In genomic region chr9:72351538-72352453, GRCh38 we compare ENCODE assay signal across 13 cellular contexts. TPM values are rescaled to one million over a fixed set of nuclear protein-coding genes. Genes with fewer than 3 reads are reported as not detected.
DNase-seq lines count a peak whose midpoint lies in the region; ATAC-seq and TF ChIP-seq lines count a peak whose summit lies in the region.
"Had no signal": no experiment of that assay in that cellular context is flagged by ENCODE, and none has a peak within 500 bp of the region (broad histone marks: within the 10 kb centered on the region; RNA-seq: fewer than 3 reads in every experiment).

No MANE protein-coding gene starts in this region.

- ATAC-seq in PC-3, result peak; percentile 99

- peaks cover 33% of the 10 kb centered on the region for H3K36me3 Mint-ChIP-seq in endodermal cell (ENCODE audit: low read depth)
- peaks cover 56% of the 10 kb centered on the region for H3K36me3 Mint-ChIP-seq in activated T-helper 2 cell treated with anti-CD3 and anti-CD28 coated beads, Interferon-gamma antibody, Interleukin-2, Interleukin-4, amounts not matched to agents 10 μg/mL and 5 μg/mL and 100 μg/mL, durations not matched to agents 14 hours and 24 hours and 36 hours (ENCODE audit: low read depth)

- peaks cover 15% of the 10 kb centered on the region for H3K4me1 Mint-ChIP-seq in endodermal cell
- peaks cover 21% of the 10 kb centered on the region for H3K4me1 Mint-ChIP-seq in activated T-helper 2 cell treated with anti-CD3 and anti-CD28 coated beads, Interferon-gamma antibody, Interleukin-2, Interleukin-4, amounts not matched to agents 10 μg/mL and 5 μg/mL and 100 μg/mL, durations not matched to agents 14 hours and 24 hours and 36 hours (ENCODE audit: low read depth)

- H3K4me3 ChIP-seq in PC-3 (ENCODE audit: low read length), result no peak overlapping the region
- no peak overlapping the region for H3K4me3 ChIP-seq in endodermal cell (ENCODE audit: low read length)
- H3K4me3 ChIP-seq: esophagus squamous epithelium had no signal

- H3K4me1 ChIP-seq in PC-3 (ENCODE audit: insufficient read depth, low read length) (peaks cover 20% of the 10 kb centered on the region), endodermal cell (ENCODE audit: control insufficient read depth, insufficient read depth, low read length) (peaks cover 3% of the 10 kb centered on the region)

- H3K36me3 ChIP-seq in PC-3 (ENCODE audit: low read depth, low read length) (peaks cover 28% of the 10 kb centered on the region), endodermal cell (ENCODE audit: control insufficient read depth, insufficient read depth, low read length) (peaks cover 33% of the 10 kb centered on the region)

- POLR2A ChIA-PET in PC-3 (lab: Charles Lee; ENCODE audit: unreplicated experiment), result interaction anchor here (0.5 to 0.9 kb wide), 4 partner anchors 176 to 560 kb away, joined by 3 to 26 read pairs (median 8); partner anchors contain the start of genes ABHD17B and C9orf85

- no peak for TF ChIP-seq CTCF in PC-3 (conservative IDR thresholded peaks at IDR 0.05; ENCODE audit: low read depth, low read length)
- no peak for TF ChIP-seq CTCF in endodermal cell (conservative IDR thresholded peaks at IDR 0.05)

- no TSS peak for BruUV-seq in PC-3 (replicated peaks; lab: Mats Ljungman, UMichigan)

- H3F3A ChIP-seq in PC-3 (ENCODE audit: low read length, unreplicated experiment), result no peaks in the 10 kb centered on the region

- in situ Hi-C loops in G401 (cut with HindIII; ENCODE audit: low sequenced_read_pairs), result no loop called here

- no peak overlapping the region for H3K27ac Mint-ChIP-seq in endodermal cell
- H3K27ac Mint-ChIP-seq in activated T-helper 2 cell treated with anti-CD3 and anti-CD28 coated beads, Interferon-gamma antibody, Interleukin-2, Interleukin-4, amounts not matched to agents 10 μg/mL and 5 μg/mL and 100 μg/mL, durations not matched to agents 14 hours and 24 hours and 36 hours, result no peak overlapping the region

- H3K79me2 ChIP-seq in PC-3 (ENCODE audit: low read length), result peaks cover 3% of the 10 kb centered on the region; the same call in 1 of the 2 replicates

- H3K9me3 ChIP-seq in PC-3 (ENCODE audit: low read length) (no peaks in the 10 kb centered on the region), endodermal cell (ENCODE audit: control insufficient read depth, low read length) (no peaks in the 10 kb centered on the region)
- H3K9me3 ChIP-seq: esophagus squamous epithelium had no signal

- intact Hi-C loops in PC-3 (cut with micrococcal nuclease), result loop anchor here (2.0 to 5.0 kb wide), 2 partner anchors 34 to 59 kb away; no protein-coding TSS in a partner anchor
- intact Hi-C loops in activated T-helper 2 cell treated with anti-CD3 and anti-CD28 coated beads, Interferon-gamma antibody, Interleukin-2, Interleukin-4, amounts not matched to agents 10 μg/mL and 5 μg/mL and 100 μg/mL, durations not matched to agents 14 hours and 24 hours and 36 hours (cut with micrococcal nuclease), result no loop called here

- H3K9me3 Mint-ChIP-seq in endodermal cell, result no peaks in the 10 kb centered on the region
- H3K9me3 Mint-ChIP-seq in activated T-helper 2 cell treated with anti-CD3 and anti-CD28 coated beads, Interferon-gamma antibody, Interleukin-2, Interleukin-4, amounts not matched to agents 10 μg/mL and 5 μg/mL and 100 μg/mL, durations not matched to agents 14 hours and 24 hours and 36 hours, result no peaks in the 10 kb centered on the region

- H2AFZ ChIP-seq in PC-3 (ENCODE audit: low read length), result no peak overlapping the region

- CTCF ChIA-PET in PC-3 (lab: Charles Lee), result interaction anchor here (0.6 to 0.8 kb wide), 3 partner anchors 58 to 911 kb away, joined by 3 to 10 read pairs (median 5); no protein-coding TSS in a partner anchor

- peaks cover 22% of the 10 kb centered on the region for H3K27me3 Mint-ChIP-seq in endodermal cell (ENCODE audit: insufficient read depth)
- H3K27me3 Mint-ChIP-seq in activated T-helper 2 cell treated with anti-CD3 and anti-CD28 coated beads, Interferon-gamma antibody, Interleukin-2, Interleukin-4, amounts not matched to agents 10 μg/mL and 5 μg/mL and 100 μg/mL, durations not matched to agents 14 hours and 24 hours and 36 hours (ENCODE audit: low read depth), result no peaks in the 10 kb centered on the region

- H3K27me3 ChIP-seq in PC-3 (ENCODE audit: low read length), result no peaks in the 10 kb centered on the region
- peaks cover 21% of the 10 kb centered on the region for H3K27me3 ChIP-seq in endodermal cell (ENCODE audit: control insufficient read depth, insufficient read depth, low read length, poor library complexity, severe bottlenecking)
- H3K27me3 ChIP-seq: esophagus squamous epithelium had no signal

- H3K9ac ChIP-seq in PC-3 (ENCODE audit: low read length) (no peak overlapping the region), endodermal cell (ENCODE audit: extremely low read depth, low read length, poor library complexity, severe bottlenecking) (no peak overlapping the region)
- H3K9ac ChIP-seq: KMS-11 had no signal

- peak overlapping the region; percentile 37; the same call in 1 of the 2 replicates for H3K4me2 ChIP-seq in PC-3 (ENCODE audit: low read length)
- H3K4me2 ChIP-seq: KMS-11 had no signal

- H3K27ac ChIP-seq in PC-3 (ENCODE audit: low read length), result peak overlapping the region; percentile 39
- H3K27ac ChIP-seq in endodermal cell (ENCODE audit: low read depth, low read length), result no peak overlapping the region
- H3K27ac ChIP-seq: esophagus squamous epithelium, KMS-11 had no signal

- WGBS in endodermal cell (ENCODE audit: insufficient coverage in 1 of 2, insufficient read length in 1 of 2), 2 experiments, result 92 to 93% methylated on average over 11 to 15 of the region's 15 CpGs

- DNase-seq in G401 (ENCODE audit: low spot score) (peak; percentile 41), PC-3 (peak; percentile 84), endodermal cell (peak; percentile 59), myocyte (ENCODE audit: low read depth) (peak; percentile 63), NCI-H1105 treated with DMSO at 0.1 percent for 48 hours (lab: John Stamatoyannopoulos, UW) (no peak), NOMO-1 treated with DMSO at 0.1 percent for 48 hours (lab: John Stamatoyannopoulos, UW; ENCODE audit: unreplicated experiment) (no peak), COLO829 (ENCODE audit: low spot score) (no peak)
- no peak for DNase-seq in activated T-helper 2 cell treated with anti-CD3 and anti-CD28 coated beads, Interferon-gamma antibody, Interleukin-2, Interleukin-4, amounts not matched to agents 10 μg/mL and 5 μg/mL and 100 μg/mL, durations not matched to agents 14 hours and 24 hours and 36 hours (ENCODE audit: low spot score)
- DNase-seq: DMS153, esophagus squamous epithelium, NCI-H345, trophoblast cell had no signal

- peaks cover 8% of the 10 kb centered on the region for H4K20me1 ChIP-seq in PC-3 (ENCODE audit: low read length)

- H3K4me3 Mint-ChIP-seq in endodermal cell, result no peak overlapping the region
- H3K4me3 Mint-ChIP-seq in activated T-helper 2 cell treated with anti-CD3 and anti-CD28 coated beads, Interferon-gamma antibody, Interleukin-2, Interleukin-4, amounts not matched to agents 10 μg/mL and 5 μg/mL and 100 μg/mL, durations not matched to agents 14 hours and 24 hours and 36 hours (ENCODE audit: low read depth), result no peak overlapping the region

- H3K9me2 ChIP-seq in PC-3 (replicated peaks; ENCODE audit: low read length), result no peaks in the 10 kb centered on the region

RNA-seq across cellular contexts. Expression of gene ZFAND5, which starts 13.2 kb away (rescaled TPM):
- total RNA-seq in G401 (2014; rRNA removed; shearing (Covaris generic)), result 67.8 and 103 TPM in 2 replicates
- total RNA-seq in PC-3 (2014; rRNA removed), result 84.1 and 88.8 TPM in 2 replicates
- 100 to 1,000 TPM; 121 to 137 TPM for total RNA-seq in endodermal cell
- polyA plus RNA-seq in endodermal cell (2013, experiment 1 of 2), result 192 TPM
- polyA plus RNA-seq in endodermal cell (2013, experiment 2 of 2), result 169 TPM
- 139 and 182 TPM in 2 replicates for total RNA-seq in myocyte
- 145 TPM for polyA plus RNA-seq in myocyte (2012)
- 95.5 and 99.1 TPM in 2 replicates for total RNA-seq in activated T-helper 2 cell treated with anti-CD3 and anti-CD28 coated beads, Interferon-gamma antibody, Interleukin-2, Interleukin-4, amounts not matched to agents 10 μg/mL and 5 μg/mL and 100 μg/mL, durations not matched to agents 14 hours and 24 hours and 36 hours

Comparison
In these comparisons a context has a peak if more than half of its experiments do, and no peak if none do; other contexts are left out.
1. DNase-seq: peak in G401 (single experiment), PC-3 (single experiment), endodermal cell (single experiment) and myocyte (single experiment); none in NCI-H1105 treated with DMSO at 0.1 percent for 48 hours (single experiment), NOMO-1 treated with DMSO at 0.1 percent for 48 hours (single experiment), COLO829 (single experiment) and activated T-helper 2 cell treated with anti-CD3 and anti-CD28 coated beads, Interferon-gamma antibody, Interleukin-2, Interleukin-4, amounts not matched to agents 10 μg/mL and 5 μg/mL and 100 μg/mL, durations not matched to agents 14 hours and 24 hours and 36 hours (single experiment).